8 cellular contexts compared by ENCODE assay signal in the genomic region with DNA sequence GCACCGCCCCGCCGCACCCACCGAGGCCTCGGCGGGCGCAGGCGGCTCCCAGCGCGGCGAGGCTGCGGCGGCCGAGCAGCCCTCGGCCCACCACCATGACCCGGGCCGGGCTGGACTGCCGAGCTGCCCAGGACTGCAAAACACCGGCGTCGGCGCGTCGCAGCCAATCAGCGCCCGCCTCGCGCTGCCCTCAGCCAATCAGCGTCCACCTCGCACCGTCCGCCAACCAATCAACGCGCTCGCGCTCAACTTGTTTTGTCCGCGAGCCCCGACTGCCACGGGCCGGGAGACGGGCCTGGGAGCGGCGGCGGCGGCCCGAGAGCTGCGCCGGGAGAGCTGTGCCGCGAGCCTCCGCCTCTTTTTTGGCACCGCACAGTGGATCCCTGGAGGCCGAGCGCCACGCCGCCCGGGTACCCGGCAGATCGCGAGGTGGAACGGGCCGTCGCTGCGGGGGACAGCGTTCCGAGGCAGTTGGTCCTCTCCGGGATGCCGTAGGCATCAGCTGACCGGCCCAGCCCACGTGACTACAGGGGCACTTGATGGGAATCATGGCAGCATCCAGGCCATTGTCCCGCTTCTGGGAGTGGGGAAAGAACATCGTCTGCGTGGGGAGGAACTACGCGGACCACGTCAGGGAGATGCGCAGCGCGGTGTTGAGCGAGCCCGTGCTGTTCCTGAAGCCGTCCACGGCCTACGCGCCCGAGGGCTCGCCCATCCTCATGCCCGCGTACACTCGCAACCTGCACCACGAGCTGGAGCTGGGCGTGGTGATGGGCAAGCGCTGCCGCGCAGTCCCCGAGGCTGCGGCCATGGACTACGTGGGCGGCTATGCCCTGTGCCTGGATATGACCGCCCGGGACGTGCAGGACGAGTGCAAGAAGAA. TPM values are rescaled to one million over a fixed set of nuclear protein-coding genes. Genes with fewer than 3 reads are reported as not detected.
A peak's percentile ranks its signal among the peaks of the same experiment; 100 is the strongest.
DNase-seq lines count a peak whose midpoint lies in the region; ATAC-seq and TF ChIP-seq lines count a peak whose summit lies in the region.

A gene (plus strand): TSS at position 516 of the 883 bp plus-strand sequence. CDS start 33 bp downstream, at position 549.
A gene (minus strand): TSS at position 135 of the 883 bp plus-strand sequence. CDS start 38 bp downstream, at position 97.

- H3K36me3 ChIP-seq in mammary epithelial cell (ENCODE audit: insufficient read depth, low read length) (peaks cover 8% of the 10 kb centered on the region), smooth muscle cell (ENCODE audit: low read depth) (no peaks in the 10 kb centered on the region)

- DNase-seq in AG08395 (ENCODE audit: low spot score) (peak; percentile 100), NCI-H2227 treated with DMSO at 0.1 percent for 48 hours (lab: John Stamatoyannopoulos, UW) (peak; percentile 94), mammary epithelial cell (peak; percentile 94), iPS-NIHi7 (ENCODE audit: extremely low spot score) (peak; percentile 100), smooth muscle cell (lab: John Stamatoyannopoulos, UW; ENCODE audit: unreplicated experiment) (peak; percentile 90)

- H3K9ac ChIP-seq in mammary epithelial cell (ENCODE audit: insufficient read depth, low read length), result peak within 1 kb of the TSS; percentile 77
- H3K9ac ChIP-seq in smooth muscle cell (ENCODE audit: low read depth), result peak within 1 kb of the TSS; percentile 74

- TF ChIP-seq POLR2A in GM18951 (IDR thresholded peaks at IDR 0.05; ENCODE audit: extremely low read depth, insufficient read depth, insufficient read length), result peak; percentile 61

- H3K27ac ChIP-seq in mammary epithelial cell (ENCODE audit: insufficient read depth, low read depth, low read length) (peak within 1 kb of the TSS; percentile 61), smooth muscle cell (ENCODE audit: low read depth) (peak within 1 kb of the TSS; percentile 66)

- no peaks in the 10 kb centered on the region for H3K9me3 ChIP-seq in mammary epithelial cell (replicated peaks; ENCODE audit: insufficient read depth, low read length)
- H3K9me3 ChIP-seq in smooth muscle cell (replicated peaks; ENCODE audit: low read depth), result no peaks in the 10 kb centered on the region

- no peaks in the 10 kb centered on the region for H4K20me1 ChIP-seq in mammary epithelial cell (ENCODE audit: insufficient read depth, low read length)
- H4K20me1 ChIP-seq in smooth muscle cell (ENCODE audit: low read depth), result no peaks in the 10 kb centered on the region

- TF ChIP-seq CTCF in WI38 (IDR thresholded peaks at IDR 0.05; ENCODE audit: low read depth, low read length) (no peak), mammary epithelial cell (conservative IDR thresholded peaks at IDR 0.05 in 1 of 2, IDR thresholded peaks at IDR 0.05 in 1 of 2; ENCODE audit: extremely low read depth in 1 of 2, insufficient read depth in 1 of 2, low read depth in 1 of 2, low read length in 2 of 2) (no peak), smooth muscle cell (IDR thresholded peaks at IDR 0.05; ENCODE audit: borderline replicate concordance, insufficient read depth, poor library complexity, severe bottlenecking) (no peak)

- no TSS peak for BruUV-seq in mammary epithelial cell (replicated peaks; lab: Mats Ljungman, UMichigan)

- H3F3A ChIP-seq in smooth muscle cell (ENCODE audit: low read depth), result no peaks in the 10 kb centered on the region

- H3K4me3 ChIP-seq in WI38 (ENCODE audit: low read depth, low read length), result peak within 1 kb of the TSS; percentile 80
- peak within 1 kb of the TSS; percentile 87 to 99 (median 97) for H3K4me3 ChIP-seq in mammary epithelial cell (replicated peaks in 1 of 3; ENCODE audit: insufficient read depth in 1 of 3, low read depth in 2 of 3, low read length in 3 of 3)
- peak within 1 kb of the TSS; percentile 83 for H3K4me3 ChIP-seq in smooth muscle cell

- in situ Hi-C loops in GM18951 (cut with MboI; ENCODE audit: low sequenced_read_pairs, unreplicated experiment), result no loop called here
- in situ Hi-C loops in mammary epithelial cell (cut with MboI; ENCODE audit: low sequenced_read_pairs in 2 of 2), result loop anchor here in 1 of 2 donors (25.0 kb wide), 1 partner anchor 335 kb away; a partner anchor contains a TSS

- CTCF ChIA-PET in mammary epithelial cell (lab: Charles Lee; ENCODE audit: low non-redundant PET), result no interaction called here

- WGBS in mammary epithelial cell (ENCODE audit: low coverage, missing lambda C conversion rate), result 3% methylated on average over 8 of the region's 104 CpGs
- WGBS in smooth muscle cell (ENCODE audit: low lambda C conversion rate), result 1% methylated on average over 86 of the region's 104 CpGs

- H3K4me1 ChIP-seq in mammary epithelial cell (ENCODE audit: insufficient read depth, low read length) (peaks cover 22% of the 10 kb centered on the region), smooth muscle cell (ENCODE audit: low read depth) (peaks cover 18% of the 10 kb centered on the region)

- intact Hi-C loops in mammary epithelial cell (cut with micrococcal nuclease), result loop anchor here (2.0 kb wide), 1 partner anchor 44 kb away; a partner anchor contains a TSS

- H3K4me2 ChIP-seq in mammary epithelial cell (ENCODE audit: insufficient read depth, low read depth, low read length), result peak within 1 kb of the TSS; percentile 94
- H3K4me2 ChIP-seq in smooth muscle cell, result peak within 1 kb of the TSS; percentile 87

- ATAC-seq in HG03175 (IDR thresholded peaks at IDR 0.05; ENCODE audit: unreplicated experiment), result peak; percentile 83

- H3K27me3 ChIP-seq in mammary epithelial cell (ENCODE audit: insufficient read depth, low read length), result no peaks in the 10 kb centered on the region
- no peaks in the 10 kb centered on the region for H3K27me3 ChIP-seq in smooth muscle cell (ENCODE audit: low read depth)

- H3K79me2 ChIP-seq in mammary epithelial cell (ENCODE audit: insufficient read depth, low read length) (peaks cover 54% of the 10 kb centered on the region), smooth muscle cell (ENCODE audit: low read depth) (peaks cover 31% of the 10 kb centered on the region)

- dilution Hi-C loops in mammary epithelial cell (cut with HindIII; ENCODE audit: low sequenced_read_pairs), result no loop called here

- H2AFZ ChIP-seq in mammary epithelial cell (ENCODE audit: low read depth, low read length), result peak within 1 kb of the TSS; percentile 98
- H2AFZ ChIP-seq in smooth muscle cell (ENCODE audit: low read depth), result peak within 1 kb of the TSS; percentile 87

RNA-seq across cellular contexts. Expression of the first gene that starts in this region (rescaled TPM):
- total RNA-seq in mammary epithelial cell (10 to 100 TPM; 33.1 to 61.3 TPM), smooth muscle cell (25.0 and 32.4 TPM in 2 replicates)
- polyA plus RNA-seq in mammary epithelial cell (83.2 TPM), smooth muscle cell (32.4 and 32.8 TPM in 2 replicates)
- 70.6 TPM for polyA minus RNA-seq in mammary epithelial cell

RNA-seq across cellular contexts. Expression of the second gene that starts in this region (rescaled TPM):
- total RNA-seq in mammary epithelial cell (10 to 100 TPM; 38.7 to 43.8 TPM), smooth muscle cell (20.7 and 20.9 TPM in 2 replicates)
- polyA plus RNA-seq in mammary epithelial cell (40.8 TPM), smooth muscle cell (42.6 and 43.0 TPM in 2 replicates)
- 18.2 TPM for polyA minus RNA-seq in mammary epithelial cell

Comparison
In these comparisons a context has a peak if more than half of its experiments do, and no peak if none do; other contexts are left out.
1. Peak in every context shown above with its lines: DNase-seq, ATAC-seq, H3K4me3 ChIP-seq and H3K27ac ChIP-seq.